27 cellular contexts compared by ENCODE assay signal in the genomic region with DNA sequence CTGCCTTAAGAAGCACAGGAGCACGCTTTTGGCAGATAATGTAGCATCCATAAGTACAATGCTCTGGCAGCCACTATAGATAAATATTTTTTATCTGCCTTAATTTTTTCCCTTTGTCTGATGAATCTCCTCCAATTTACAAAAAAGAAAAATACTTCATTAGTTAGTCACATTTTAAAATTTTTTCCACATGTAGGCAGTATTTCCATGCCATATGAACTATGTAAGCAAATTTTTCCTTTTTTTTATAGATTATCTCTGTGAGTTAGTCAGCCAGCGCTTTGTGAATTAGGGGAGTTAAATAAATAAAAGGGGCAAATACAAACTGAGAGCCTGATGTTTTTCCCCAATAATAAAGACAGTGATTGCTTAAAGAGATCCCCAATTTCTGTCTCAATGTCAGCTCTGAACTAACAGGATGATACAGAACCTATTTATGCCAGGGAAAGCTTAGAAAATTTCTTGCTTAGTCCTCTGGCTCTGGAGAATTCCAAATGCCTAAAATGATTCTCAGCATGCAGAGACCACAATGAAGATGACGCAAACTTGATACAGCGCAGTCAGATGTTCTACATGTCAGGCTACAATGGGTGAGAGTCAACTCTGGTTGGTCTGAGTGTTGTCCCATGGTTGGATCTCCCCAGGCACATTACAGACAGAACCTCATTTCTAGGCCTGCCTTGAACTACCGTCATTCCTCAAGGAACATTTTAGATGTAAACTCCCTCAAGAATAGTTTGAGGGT.
"Had no signal": no experiment of that assay in that cellular context is flagged by ENCODE, and none has a peak within 500 bp of the region (broad histone marks: within the 10 kb centered on the region; RNA-seq: fewer than 3 reads in every experiment).

No MANE protein-coding gene starts in this region.

- H3K27ac Mint-ChIP-seq: activated B cell treated with CpG ODN at 0.5 μM for 24 hours; activated CD8-positive, alpha-beta memory T cell treated with anti-CD3 and anti-CD28 coated beads, Interleukin-2, amount 10 ng/mL, durations not matched to agents 7 days and 5 days; activated CD8-positive, alpha-beta T cell treated with anti-CD3 and anti-CD28 coated beads, Interleukin-2, amount 10 ng/mL, durations not matched to agents 7 days and 5 days; activated naive CD4-positive, alpha-beta T cell treated with anti-CD3 and anti-CD28 coated beads, Interleukin-2, amount 50 U/mL, for 72 hours; brain; immature natural killer cell; naive thymus-derived CD8-positive, alpha-beta T cell; progenitor cell of endocrine pancreas; stimulated activated effector memory CD8-positive, alpha-beta T cell treated with anti-CD3 and anti-CD28 coated beads, Interleukin-12 subunit alpha, Interleukin-12 subunit beta, amount 100 ng/mL, for 72 hours; stimulated activated naive CD8-positive, alpha-beta T cell treated with anti-CD3 and anti-CD28 coated beads, Interleukin-15, Interleukin-2, amounts not matched to agents 100 ng/mL and 50 ng/mL, for 24 hours; T-cell had no signal

- H3K27me3 Mint-ChIP-seq: activated B cell treated with CpG ODN at 0.5 μM for 24 hours; activated CD8-positive, alpha-beta memory T cell treated with anti-CD3 and anti-CD28 coated beads, Interleukin-2, amount 10 ng/mL, durations not matched to agents 7 days and 5 days; brain; naive thymus-derived CD8-positive, alpha-beta T cell; progenitor cell of endocrine pancreas; stimulated activated naive CD8-positive, alpha-beta T cell treated with anti-CD3 and anti-CD28 coated beads, Interleukin-15, Interleukin-2, amounts not matched to agents 100 ng/mL and 50 ng/mL, for 24 hours; T-cell had no signal

- H3K4me1 Mint-ChIP-seq: activated B cell treated with CpG ODN at 0.5 μM for 24 hours; activated CD8-positive, alpha-beta memory T cell treated with anti-CD3 and anti-CD28 coated beads, Interleukin-2, amount 10 ng/mL, durations not matched to agents 7 days and 5 days; immature natural killer cell; naive thymus-derived CD8-positive, alpha-beta T cell; stimulated activated effector memory CD8-positive, alpha-beta T cell treated with anti-CD3 and anti-CD28 coated beads, Interleukin-12 subunit alpha, Interleukin-12 subunit beta, amount 100 ng/mL, for 72 hours; T-cell had no signal

- DNase-seq: activated B cell treated with CpG ODN at 0.5 μM for 24 hours; activated CD8-positive, alpha-beta memory T cell treated with anti-CD3 and anti-CD28 coated beads, Interleukin-2, amount 10 ng/mL, durations not matched to agents 7 days and 5 days; activated CD8-positive, alpha-beta T cell treated with anti-CD3 and anti-CD28 coated beads, Interleukin-2, amount 10 ng/mL, durations not matched to agents 7 days and 5 days; activated naive CD4-positive, alpha-beta T cell; activated T-cell treated with anti-CD3 and anti-CD28 coated beads, Interleukin-2, amount 50 U/mL, for 48 hours; anterior cingulate cortex; central memory CD4-positive, alpha-beta T cell; effector memory CD4-positive, alpha-beta T cell; foreskin fibroblast; head of caudate nucleus; hippocampal formation; immature natural killer cell; left lung; lower lobe of right lung; mesenchymal stem cell; naive thymus-derived CD8-positive, alpha-beta T cell; right lobe of liver; stimulated activated CD4-positive, alpha-beta T cell treated with anti-CD3 and anti-CD28 coated beads, Interleukin-4, amount 100 ng/mL, for 24 hours; T-cell; trophoblast cell had no signal

- ATAC-seq: activated CD8-positive, alpha-beta memory T cell treated with anti-CD3 and anti-CD28 coated beads, Interleukin-2, amount 10 ng/mL, durations not matched to agents 7 days and 5 days; activated CD8-positive, alpha-beta T cell treated with anti-CD3 and anti-CD28 coated beads, Interleukin-2, amount 10 ng/mL, durations not matched to agents 7 days and 5 days; activated naive CD4-positive, alpha-beta T cell treated with anti-CD3 and anti-CD28 coated beads, Interleukin-2, amount 50 U/mL, for 72 hours; left lung; lower lobe of right lung; naive thymus-derived CD8-positive, alpha-beta T cell; right lobe of liver; stimulated activated effector memory CD8-positive, alpha-beta T cell treated with anti-CD3 and anti-CD28 coated beads, Interleukin-12 subunit alpha, Interleukin-12 subunit beta, amount 100 ng/mL, for 72 hours; T-cell had no signal

- H3K9me3 ChIP-seq: lower lobe of right lung, right lobe of liver, thoracic aorta, vagina had no signal

- H3K27ac ChIP-seq: left lung, lower lobe of right lung, right lobe of liver, thoracic aorta, vagina had no signal

- H3K27me3 ChIP-seq: left lung, right lobe of liver, vagina had no signal

- H3K36me3 Mint-ChIP-seq: activated CD8-positive, alpha-beta memory T cell treated with anti-CD3 and anti-CD28 coated beads, Interleukin-2, amount 10 ng/mL, durations not matched to agents 7 days and 5 days; activated naive CD4-positive, alpha-beta T cell treated with anti-CD3 and anti-CD28 coated beads, Interleukin-2, amount 50 U/mL, for 72 hours; brain; immature natural killer cell; naive thymus-derived CD8-positive, alpha-beta T cell; stimulated activated effector memory CD8-positive, alpha-beta T cell treated with anti-CD3 and anti-CD28 coated beads, Interleukin-12 subunit alpha, Interleukin-12 subunit beta, amount 100 ng/mL, for 72 hours; T-cell had no signal

- H3K4me3 ChIP-seq: left lung, lower lobe of right lung, right lobe of liver, thoracic aorta, vagina had no signal

- H3K4me3 Mint-ChIP-seq: activated B cell treated with CpG ODN at 0.5 μM for 24 hours; activated CD8-positive, alpha-beta memory T cell treated with anti-CD3 and anti-CD28 coated beads, Interleukin-2, amount 10 ng/mL, durations not matched to agents 7 days and 5 days; activated CD8-positive, alpha-beta T cell treated with anti-CD3 and anti-CD28 coated beads, Interleukin-2, amount 10 ng/mL, durations not matched to agents 7 days and 5 days; brain; immature natural killer cell; naive thymus-derived CD8-positive, alpha-beta T cell; stimulated activated effector memory CD8-positive, alpha-beta T cell treated with anti-CD3 and anti-CD28 coated beads, Interleukin-12 subunit alpha, Interleukin-12 subunit beta, amount 100 ng/mL, for 72 hours; stimulated activated naive CD8-positive, alpha-beta T cell treated with anti-CD3 and anti-CD28 coated beads, Interleukin-15, Interleukin-2, amounts not matched to agents 100 ng/mL and 50 ng/mL, for 24 hours; T-cell had no signal
